Comparison of ENCODE assay signal across 1 cellular context in the genomic region with DNA sequence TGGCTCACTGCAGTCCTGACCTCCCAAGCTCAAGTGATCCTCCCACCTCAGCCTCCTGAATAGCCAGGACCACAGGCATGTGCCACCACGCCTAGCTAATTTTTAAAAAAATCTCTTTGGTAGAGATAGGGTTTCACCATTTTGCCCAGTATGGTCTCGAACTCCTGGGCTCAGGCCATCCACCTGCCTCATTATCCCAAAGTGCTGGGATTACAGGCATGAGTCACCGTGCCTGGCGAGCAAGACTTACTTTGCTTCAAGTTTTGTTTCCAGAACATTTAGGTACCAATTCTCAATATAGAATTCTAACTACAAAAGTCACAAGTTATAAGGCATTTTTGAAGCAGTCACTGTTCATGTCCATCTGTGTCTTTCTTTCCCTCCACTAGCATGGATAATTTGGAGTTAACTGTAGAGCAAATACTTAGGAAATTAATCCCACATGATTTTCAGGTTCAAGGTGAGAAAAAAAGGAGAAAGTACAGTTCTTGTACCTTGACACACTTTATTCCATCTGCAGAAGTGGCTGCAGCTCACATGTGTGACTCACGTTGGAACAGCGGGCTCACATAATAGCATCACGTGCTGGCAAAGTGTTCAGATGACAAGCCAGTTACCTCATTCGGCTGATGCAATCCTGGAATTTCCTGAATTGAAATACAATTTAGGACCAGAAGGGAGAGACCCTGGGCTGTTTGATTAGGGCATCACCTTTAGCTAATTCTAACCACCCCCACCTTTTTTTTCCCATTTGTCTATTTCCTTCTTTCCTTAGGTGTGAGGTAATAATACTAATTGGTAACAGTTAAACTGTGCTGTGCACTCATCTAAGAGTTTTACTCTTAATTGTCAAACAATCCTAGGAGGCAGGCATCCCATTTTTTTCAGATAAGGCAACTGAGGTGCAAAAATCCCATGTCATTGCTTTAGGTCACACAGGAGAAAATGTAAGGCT.
A peak's percentile ranks its signal among the peaks of the same experiment; 100 is the strongest.
TF ChIP-seq lines count a peak whose summit lies in the region.

No MANE protein-coding gene starts in this region.

TF ChIP-seq in HEK293, 187 proteins besides CTCF, POLR2A, EP300 and RAD21 (continued from another document and continues in another):
- TF ChIP-seq, protein P1, sequence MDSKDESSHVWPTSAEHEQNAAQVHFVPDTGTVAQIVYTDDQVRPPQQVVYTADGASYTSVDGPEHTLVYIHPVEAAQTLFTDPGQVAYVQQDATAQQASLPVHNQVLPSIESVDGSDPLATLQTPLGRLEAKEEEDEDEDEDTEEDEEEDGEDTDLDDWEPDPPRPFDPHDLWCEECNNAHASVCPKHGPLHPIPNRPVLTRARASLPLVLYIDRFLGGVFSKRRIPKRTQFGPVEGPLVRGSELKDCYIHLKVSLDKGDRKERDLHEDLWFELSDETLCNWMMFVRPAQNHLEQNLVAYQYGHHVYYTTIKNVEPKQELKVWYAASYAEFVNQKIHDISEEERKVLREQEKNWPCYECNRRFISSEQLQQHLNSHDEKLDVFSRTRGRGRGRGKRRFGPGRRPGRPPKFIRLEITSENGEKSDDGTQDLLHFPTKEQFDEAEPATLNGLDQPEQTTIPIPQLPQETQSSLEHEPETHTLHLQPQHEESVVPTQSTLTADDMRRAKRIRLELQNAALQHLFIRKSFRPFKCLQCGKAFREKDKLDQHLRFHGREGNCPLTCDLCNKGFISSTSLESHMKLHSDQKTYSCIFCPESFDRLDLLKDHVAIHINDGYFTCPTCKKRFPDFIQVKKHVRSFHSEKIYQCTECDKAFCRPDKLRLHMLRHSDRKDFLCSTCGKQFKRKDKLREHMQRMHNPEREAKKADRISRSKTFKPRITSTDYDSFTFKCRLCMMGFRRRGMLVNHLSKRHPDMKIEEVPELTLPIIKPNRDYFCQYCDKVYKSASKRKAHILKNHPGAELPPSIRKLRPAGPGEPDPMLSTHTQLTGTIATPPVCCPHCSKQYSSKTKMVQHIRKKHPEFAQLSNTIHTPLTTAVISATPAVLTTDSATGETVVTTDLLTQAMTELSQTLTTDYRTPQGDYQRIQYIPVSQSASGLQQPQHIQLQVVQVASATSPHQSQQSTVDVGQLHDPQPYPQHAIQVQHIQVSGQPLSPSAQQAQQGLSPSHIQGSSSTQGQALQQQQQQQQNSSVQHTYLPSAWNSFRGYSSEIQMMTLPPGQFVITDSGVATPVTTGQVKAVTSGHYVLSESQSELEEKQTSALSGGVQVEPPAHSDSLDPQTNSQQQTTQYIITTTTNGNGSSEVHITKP (tag by site-specific recombination; IDR thresholded peaks at IDR 0.05), result 0 out of 2 replicates have a peak, but pooled peaks have one; percentile 27
- TF ChIP-seq SETDB1 (IDR thresholded peaks at IDR 0.05; ENCODE audit: insufficient read length, low read length) (no peak), ZNF843 (tag by site-specific recombination; IDR thresholded peaks at IDR 0.05) (0 out of 2 replicates have a peak, but pooled peaks have one; percentile 53), ZNF654 (tag by site-specific recombination; IDR thresholded peaks at IDR 0.05; ENCODE audit: low read depth) (no peak), ZNF311 (tag by site-specific recombination; IDR thresholded peaks at IDR 0.05; ENCODE audit: borderline replicate concordance) (no peak), ZNF555 (tag by site-specific recombination; conservative IDR thresholded peaks at IDR 0.05) (no peak), HIC1 (tag by site-specific recombination; IDR thresholded peaks at IDR 0.05) (0 out of 2 replicates have a peak, but pooled peaks have one; percentile 22), ZBTB11 (tag by site-specific recombination; conservative IDR thresholded peaks at IDR 0.05; ENCODE audit: low read depth) (no peak), TSHZ1 (tag by site-specific recombination; IDR thresholded peaks at IDR 0.05; ENCODE audit: borderline replicate concordance) (peak; percentile 74; the same call in 1 of the 2 replicates), ZNF155 (tag by site-specific recombination; IDR thresholded peaks at IDR 0.05) (no peak), RBAK (tag by site-specific recombination; IDR thresholded peaks at IDR 0.05) (no peak), INSM2 (tag by site-specific recombination; IDR thresholded peaks at IDR 0.05) (peak; percentile 71), OVOL3 (tag by site-specific recombination; IDR thresholded peaks at IDR 0.05) (no peak), GLIS1 (tag by site-specific recombination; IDR thresholded peaks at IDR 0.05) (no peak; the same call in 1 of the 2 replicates), SALL2 (tag by site-specific recombination; IDR thresholded peaks at IDR 0.05; ENCODE audit: borderline replicate concordance) (no peak), ZNF768 (tag by site-specific recombination; IDR thresholded peaks at IDR 0.05) (no peak), ZNF701 (tag by site-specific recombination; IDR thresholded peaks at IDR 0.05) (no peak), ZSCAN4 (tag by site-specific recombination; IDR thresholded peaks at IDR 0.05) (peak; percentile 13; the same call in 1 of the 2 replicates), GLI4 (tag by site-specific recombination; IDR thresholded peaks at IDR 0.05) (no peak), ZNF211 (tag by site-specific recombination; IDR thresholded peaks at IDR 0.05; ENCODE audit: low read depth) (no peak), YY1 (tag by site-specific recombination; IDR thresholded peaks at IDR 0.05) (no peak), ZNF677 (tag by site-specific recombination; IDR thresholded peaks at IDR 0.05) (no peak), ZNF549 (tag by site-specific recombination; IDR thresholded peaks at IDR 0.05) (no peak), PBX3 (CRISPR knock-in tag; IDR thresholded peaks at IDR 0.05) (no peak), ZNF404 (tag by site-specific recombination; IDR thresholded peaks at IDR 0.05) (no peak), ZNF148 (tag by site-specific recombination; IDR thresholded peaks at IDR 0.05; ENCODE audit: borderline replicate concordance) (no peak), ZNF10 (tag by site-specific recombination; IDR thresholded peaks at IDR 0.05) (no peak)
- TF ChIP-seq, protein P2, sequence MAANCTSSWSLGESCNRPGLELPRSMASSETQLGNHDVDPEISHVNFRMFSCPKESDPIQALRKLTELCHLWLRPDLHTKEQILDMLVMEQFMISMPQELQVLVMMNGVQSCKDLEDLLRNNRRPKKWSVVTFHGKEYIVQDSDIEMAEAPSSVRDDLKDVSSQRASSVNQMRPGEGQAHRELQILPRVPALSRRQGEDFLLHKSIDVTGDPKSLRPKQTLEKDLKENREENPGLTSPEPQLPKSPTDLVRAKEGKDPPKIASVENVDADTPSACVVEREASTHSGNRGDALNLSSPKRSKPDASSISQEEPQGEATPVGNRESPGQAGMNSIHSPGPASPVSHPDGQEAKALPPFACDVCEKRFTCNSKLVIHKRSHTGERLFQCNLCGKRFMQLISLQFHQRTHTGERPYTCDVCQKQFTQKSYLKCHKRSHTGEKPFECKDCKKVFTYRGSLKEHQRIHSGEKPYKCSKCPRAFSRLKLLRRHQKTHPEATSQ (tag by site-specific recombination; IDR thresholded peaks at IDR 0.05), result no peak
